In genomic region chr6:43277083-43277642, GRCh38 we compare ENCODE assay signal across 1 cellular context.
TF ChIP-seq lines count a peak whose summit lies in the region.

No MANE protein-coding gene starts in this region.

TF ChIP-seq in HepG2, 621 proteins besides CTCF, POLR2A, EP300 and RAD21 (continued from another document):
- TF ChIP-seq ZNF614 (CRISPR knock-in tag; IDR thresholded peaks at IDR 0.05; ENCODE audit: borderline replicate concordance) (peak; percentile 19; the same call in 1 of the 2 replicates), ZNF737 (CRISPR knock-in tag; IDR thresholded peaks at IDR 0.05; ENCODE audit: borderline replicate concordance) (0 out of 2 replicates have a peak, but pooled peaks have one; percentile 13), ZNF20 (CRISPR knock-in tag; IDR thresholded peaks at IDR 0.05) (0 out of 2 replicates have a peak, but pooled peaks have one; percentile 48), ZHX2 (IDR thresholded peaks at IDR 0.05; ENCODE audit: low read depth) (0 out of 2 replicates have a peak, but pooled peaks have one; percentile 11), ZHX2 (CRISPR knock-in tag; IDR thresholded peaks at IDR 0.05; ENCODE audit: borderline replicate concordance) (no peak), ZMYM4 (CRISPR knock-in tag; IDR thresholded peaks at IDR 0.05) (peak; percentile 45; the same call in 1 of the 2 replicates), ZNF646 (CRISPR knock-in tag; IDR thresholded peaks at IDR 0.05) (no peak), ZNF766 (CRISPR knock-in tag; IDR thresholded peaks at IDR 0.05; ENCODE audit: borderline replicate concordance) (no peak), HCFC1 (IDR thresholded peaks at IDR 0.05; ENCODE audit: low read depth, low read length) (no peak), ZNF225 (CRISPR knock-in tag; IDR thresholded peaks at IDR 0.05) (no peak), HNF1B (CRISPR knock-in tag; IDR thresholded peaks at IDR 0.05) (no peak), ZNF792 (CRISPR knock-in tag; IDR thresholded peaks at IDR 0.05) (0 out of 2 replicates have a peak, but pooled peaks have one; percentile 11), KAT7 (CRISPR knock-in tag; IDR thresholded peaks at IDR 0.05; ENCODE audit: borderline replicate concordance) (no peak), ZNF224 (CRISPR knock-in tag; IDR thresholded peaks at IDR 0.05) (no peak), NFATC3 (CRISPR knock-in tag; IDR thresholded peaks at IDR 0.05) (no peak), ZC3H13 (CRISPR knock-in tag; IDR thresholded peaks at IDR 0.05) (0 out of 2 replicates have a peak, but pooled peaks have one; percentile 41), CHD2 (IDR thresholded peaks at IDR 0.05; ENCODE audit: low read depth, low read length) (no peak), ATRX (CRISPR knock-in tag; IDR thresholded peaks at IDR 0.05; ENCODE audit: borderline replicate concordance) (no peak), PRDM15 (CRISPR knock-in tag; IDR thresholded peaks at IDR 0.05) (no peak), ATF7-NPFF (CRISPR knock-in tag; IDR thresholded peaks at IDR 0.05; ENCODE audit: low read depth) (no peak), PCBP1 (IDR thresholded peaks at IDR 0.05; ENCODE audit: borderline replicate concordance, low read depth, low read length) (no peak), ZNF407 (CRISPR knock-in tag; IDR thresholded peaks at IDR 0.05; ENCODE audit: not compliant biosample characterization) (no peak), CBFB (CRISPR knock-in tag; IDR thresholded peaks at IDR 0.05) (0 out of 2 replicates have a peak, but pooled peaks have one; percentile 6), RELA (CRISPR knock-in tag; IDR thresholded peaks at IDR 0.05) (no peak), ERF (CRISPR knock-in tag; IDR thresholded peaks at IDR 0.05) (peak; percentile 24; the same call in 1 of the 2 replicates), TARDBP (CRISPR knock-in tag; IDR thresholded peaks at IDR 0.05) (no peak), ELF4 (CRISPR knock-in tag; IDR thresholded peaks at IDR 0.05; ENCODE audit: borderline replicate concordance) (no peak), DNMT1 (CRISPR knock-in tag; IDR thresholded peaks at IDR 0.05) (no peak), MIER3 (CRISPR knock-in tag; IDR thresholded peaks at IDR 0.05; ENCODE audit: borderline replicate concordance) (no peak; the same call in 1 of the 2 replicates)
